Comparison of ENCODE assay signal across 9 cellular contexts in genomic region chr6:73134588-73134987, GRCh38.
DNase-seq lines count a peak whose midpoint lies in the region; ATAC-seq and TF ChIP-seq lines count a peak whose summit lies in the region.
"Had no signal": no experiment of that assay in that cellular context is flagged by ENCODE, and none has a peak within 500 bp of the region (broad histone marks: within the 10 kb centered on the region; RNA-seq: fewer than 3 reads in every experiment).

No MANE protein-coding gene starts in this region.

- H3K27me3 ChIP-seq in colonic mucosa, result no peaks in the 10 kb centered on the region

- no peak for ATAC-seq in GM21367 (IDR thresholded peaks at IDR 0.05; ENCODE audit: unreplicated experiment)
- no peak for ATAC-seq in HG02938 (IDR thresholded peaks at IDR 0.05; ENCODE audit: unreplicated experiment)
- ATAC-seq: T-cell had no signal

- TF ChIP-seq CTCF in GM12864 (IDR thresholded peaks at IDR 0.05; ENCODE audit: low read depth, low read length, missing control alignments) (peak; percentile 92), LNCaP clone FGC (IDR thresholded peaks at IDR 0.05; ENCODE audit: control insufficient read depth, extremely low read depth, insufficient read depth) (peak; percentile 38), colonic mucosa (IDR thresholded peaks at IDR 0.05) (no peak)

- H3K36me3 ChIP-seq in colonic mucosa, result no peaks in the 10 kb centered on the region

- no peak overlapping the region for H3K9ac ChIP-seq in colonic mucosa (ENCODE audit: low read depth in 2 of 2, low read length in 2 of 2)

- peak; percentile 44 for DNase-seq in GM12864 (ENCODE audit: low read depth)
- no peak for DNase-seq in LNCaP clone FGC (ENCODE audit: low read depth)
- peak; percentile 26 for DNase-seq in colonic mucosa
- peak; percentile 62 for DNase-seq in posterior vena cava (ENCODE audit: low spot score)
- no peak for DNase-seq in central memory CD4-positive, alpha-beta T cell
- DNase-seq in HK-2 (ENCODE audit: unreplicated experiment), result no peak

- no peak overlapping the region for H3K27ac ChIP-seq in colonic mucosa

- no peaks in the 10 kb centered on the region for H3K4me1 ChIP-seq in colonic mucosa

- H3K4me3 ChIP-seq in GM12864 (ENCODE audit: low read depth, low read length) (no peak overlapping the region), LNCaP clone FGC (ENCODE audit: low read depth, low read length) (no peak overlapping the region), colonic mucosa (no peak overlapping the region)

- no peaks in the 10 kb centered on the region for H3K9me3 ChIP-seq in colonic mucosa

- intact Hi-C loops in colonic mucosa (cut with DNase I), result loop anchor here (5.0 kb wide), 1 partner anchor 517 kb away; no protein-coding TSS in a partner anchor
- intact Hi-C loops in posterior vena cava (cut with DNase I), result loop anchor here in 1 of 2 donors (5.0 to 10.0 kb wide), 2 partner anchors 512 to 720 kb away; partner anchors contain the start of gene KCNQ5

Comparison
In these comparisons a context has a peak if more than half of its experiments do, and no peak if none do; other contexts are left out.
1. DNase-seq: peak in GM12864 (single experiment), colonic mucosa (single experiment) and posterior vena cava (single experiment); none in LNCaP clone FGC (single experiment), central memory CD4-positive, alpha-beta T cell (single experiment) and HK-2 (single experiment).